7 cellular contexts compared by ENCODE assay signal in the genomic region with DNA sequence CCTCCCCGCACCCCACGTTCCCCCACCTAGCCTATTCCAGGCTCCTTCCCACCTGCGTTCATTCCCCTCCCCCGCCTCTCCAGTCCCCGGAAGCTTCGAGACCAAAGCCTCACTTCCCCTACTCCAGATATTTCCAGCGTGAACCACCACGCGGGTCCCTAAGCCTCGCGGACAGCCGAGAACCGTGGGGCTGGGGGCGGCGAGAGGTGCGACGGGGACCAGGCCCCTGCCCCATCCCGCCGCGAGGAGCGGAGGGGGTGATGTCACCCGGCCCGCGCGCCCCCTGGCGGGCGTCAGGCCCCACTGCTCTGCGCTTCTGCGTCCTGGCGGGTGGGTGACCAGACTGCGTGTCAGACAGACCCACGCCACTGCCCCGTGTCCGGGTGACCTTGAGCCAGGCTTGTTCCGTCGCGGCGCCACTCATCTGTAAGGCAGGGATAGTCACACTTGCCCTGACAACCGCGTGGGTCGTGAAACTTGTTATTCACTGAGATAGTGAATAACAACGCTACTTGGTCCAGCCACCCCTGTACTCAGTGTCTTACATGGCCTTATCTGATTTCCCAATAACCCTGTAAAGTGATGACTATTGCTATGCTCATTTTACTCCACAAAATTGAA. TPM values are rescaled to one million over a fixed set of nuclear protein-coding genes. Genes with fewer than 3 reads are reported as not detected.
DNase-seq lines count a peak whose midpoint lies in the region; ATAC-seq, FAIRE-seq and TF ChIP-seq lines count a peak whose summit lies in the region.

No MANE protein-coding gene starts in this region.

- H3K27me3 ChIP-seq in bronchial epithelial cell (ENCODE audit: control insufficient read depth, insufficient read depth, low read length), result peaks cover 1% of the 10 kb centered on the region

- FAIRE-seq in bronchial epithelial cell (lab: Jason Lieb, UNC), result no peak

- no peaks in the 10 kb centered on the region for H3K36me3 ChIP-seq in bronchial epithelial cell (ENCODE audit: control insufficient read depth, insufficient read depth, low read length)

- peak; percentile 90 for DNase-seq in GM13976 (ENCODE audit: low spot score)
- peak; percentile 31 for DNase-seq in NCI-H128 (lab: John Stamatoyannopoulos, UW; ENCODE audit: unreplicated experiment)
- DNase-seq in bronchial epithelial cell (ENCODE audit: low read depth), result no peak
- peak; percentile 57 for DNase-seq in iris pigment epithelial cell (ENCODE audit: low read depth)
- DNase-seq in stimulated activated CD4-positive, alpha-beta T cell treated with anti-CD3 and anti-CD28 coated beads, Interleukin-12 subunit alpha, Interleukin-12 subunit beta, amount 100 ng/mL, for 24 hours (ENCODE audit: low read depth in 2 of 2), result peak; percentile 55 to 65

- ATAC-seq in HG02571 (IDR thresholded peaks at IDR 0.05; ENCODE audit: unreplicated experiment), result peak; percentile 80

- TF ChIP-seq CTCF in GM13976 (IDR thresholded peaks at IDR 0.05; ENCODE audit: borderline replicate concordance, control extremely low read depth, extremely low read depth, insufficient read depth, missing control alignments), result peak; percentile 98
- peak; percentile 89 for TF ChIP-seq CTCF in WI38 (IDR thresholded peaks at IDR 0.05; ENCODE audit: low read depth, low read length)
- TF ChIP-seq CTCF in bronchial epithelial cell (IDR thresholded peaks at IDR 0.05; ENCODE audit: insufficient read depth, low read length, severe bottlenecking), result peak; percentile 99

- in situ Hi-C loops in GM13976 (cut with MboI; ENCODE audit: low sequenced_read_pairs, unreplicated experiment), result no loop called here

- peak overlapping the region; percentile 62 for H3K4me3 ChIP-seq in WI38 (ENCODE audit: low read depth, low read length)
- H3K4me3 ChIP-seq in bronchial epithelial cell (ENCODE audit: low read depth, low read length), result peak overlapping the region; percentile 57

RNA-seq across cellular contexts. Expression of a gene that starts 9.0 kb away (rescaled TPM):
- total RNA-seq in bronchial epithelial cell, result 200 and 396 TPM in 2 replicates

RNA-seq across cellular contexts. Expression of a gene that starts 14.5 kb away (rescaled TPM):
- total RNA-seq in bronchial epithelial cell, result 1.2 and 1.8 TPM in 2 replicates

RNA-seq across cellular contexts. Expression of a gene that starts 19.4 kb away (rescaled TPM):
- total RNA-seq in bronchial epithelial cell, result 50.4 and 52.9 TPM in 2 replicates

RNA-seq across cellular contexts. Expression of a gene that starts 21.2 kb away (rescaled TPM):
- not detected in 2 replicates for total RNA-seq in bronchial epithelial cell

RNA-seq across cellular contexts. Expression of a gene that starts 27.4 kb away (rescaled TPM):
- total RNA-seq in bronchial epithelial cell, result 3.3 and 5.3 TPM in 2 replicates
